In the genomic region with DNA sequence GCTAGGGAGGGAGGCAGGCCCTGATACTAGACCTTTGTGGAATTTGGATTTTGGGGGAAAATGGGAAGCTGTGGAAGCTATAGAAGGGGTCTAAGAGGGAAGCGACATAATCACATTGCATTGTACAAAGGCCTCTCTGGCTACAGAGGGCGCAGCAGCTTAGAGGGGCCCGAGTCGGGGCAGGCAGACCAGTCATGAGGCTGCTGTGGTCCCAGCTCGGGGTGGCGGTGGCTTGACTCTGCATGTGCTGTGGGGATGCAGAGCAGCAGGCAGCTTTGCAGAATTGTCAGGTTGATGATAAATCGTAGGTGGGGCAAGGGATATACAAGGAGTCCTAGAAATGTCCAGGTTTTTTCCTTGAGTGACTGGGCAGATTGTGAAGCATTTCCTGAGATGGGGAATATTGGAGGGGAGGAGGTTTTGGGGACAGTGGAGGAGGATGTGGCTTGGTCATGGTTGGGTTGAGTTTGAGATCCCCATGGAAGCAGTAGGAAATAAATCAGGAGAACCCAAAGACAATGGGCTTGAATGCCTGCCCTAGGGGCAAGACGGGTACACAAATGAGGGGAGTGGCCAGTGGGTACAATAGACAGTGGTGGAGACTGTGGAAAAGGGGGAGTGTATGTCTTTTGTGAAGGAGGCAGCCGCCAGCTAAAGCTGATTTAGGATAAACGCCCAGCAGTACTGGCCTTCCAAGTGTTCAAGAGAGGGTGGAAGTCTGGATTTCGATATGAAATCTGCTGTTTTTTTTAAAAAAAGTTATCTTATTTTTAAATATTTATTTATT, we compare ENCODE assay signal across 30 cellular contexts.
A peak's percentile ranks its signal among the peaks of the same experiment; 100 is the strongest.
DNase-seq lines count a peak whose midpoint lies in the region; ATAC-seq and TF ChIP-seq lines count a peak whose summit lies in the region.
"Had no signal": no experiment of that assay in that cellular context is flagged by ENCODE, and none has a peak within 500 bp of the region (broad histone marks: within the 10 kb centered on the region; RNA-seq: fewer than 3 reads in every experiment).

No MANE protein-coding gene starts in this region.

- intact Hi-C loops in left ventricle myocardium inferior (cut with micrococcal nuclease) (no loop called here), cardiac septum (cut with DNase I) (no loop called here)

- no peak for ATAC-seq in effector memory CD8-positive, alpha-beta T cell (replicated peaks)
- ATAC-seq: left lobe of liver; naive thymus-derived CD4-positive, alpha-beta T cell; psoas muscle; stimulated activated naive B cell treated with anti-CD40 and anti-IgM and Interleukin-4, amounts not matched to agents 10 μg/mL and 1 μg/mL and 100 μg/mL, for 72 hours; T-helper 17 cell had no signal

- H3K9me3 ChIP-seq in left ventricle myocardium inferior (replicated peaks) = peaks cover 4% of the 10 kb centered on the region
- H3K9me3 ChIP-seq: MG63, psoas muscle, upper lobe of left lung had no signal

- DNase-seq in left ventricle myocardium inferior (no peak), cardiac septum (ENCODE audit: low spot score) (no peak), caudate nucleus (lab: John Stamatoyannopoulos, UW) (peak in 1 of 61 donors; percentile 20), mesenteric fat pad (ENCODE audit: low spot score) (peak; percentile 39), endothelial cell (ENCODE audit: low spot score) (no peak)
- no peak for DNase-seq in effector memory CD8-positive, alpha-beta T cell
- DNase-seq in stimulated activated CD4-positive, alpha-beta T cell treated with anti-CD3 and anti-CD28 coated beads, Interleukin-4, amount 100 ng/mL, for 4 hours = no peak
- DNase-seq in activated CD4-positive, CD25-positive, alpha-beta regulatory T cell (lab: John Stamatoyannopoulos, UW) = no peak
- DNase-seq: activated CD4-positive, alpha-beta memory T cell treated with anti-CD3 and anti-CD28 coated beads, Interleukin-2, amount 10 ng/mL, durations not matched to agents 7 days and 5 days; activated CD4-positive, alpha-beta T cell treated with anti-CD3 and anti-CD28 coated beads for 1 hour; activated CD8-positive, alpha-beta memory T cell treated with anti-CD3 and anti-CD28 coated beads, Interleukin-2, amount 50 U/mL, for 4 hours; activated naive CD4-positive, alpha-beta T cell treated with anti-CD3 and anti-CD28 coated beads, Interleukin-2, amount 10 ng/mL, durations not matched to agents 7 days and 5 days; brain microvascular endothelial cell; DMS79 treated with DMSO at 0.1 percent for 48 hours; GF-D8; HFFc6; MG63; naive thymus-derived CD4-positive, alpha-beta T cell; NCI-H1105; NCI-H187; NCI-H2171 treated with DMSO at 0.1 percent for 48 hours; NCI-H510A treated with DMSO at 0.1 percent for 48 hours; stimulated activated naive B cell treated with anti-CD40 and anti-IgM and Interleukin-4, amounts not matched to agents 10 μg/mL and 1 μg/mL and 100 μg/mL, for 72 hours; T-helper 17 cell; upper lobe of left lung had no signal

- H3K4me1 ChIP-seq in left ventricle myocardium inferior = peaks cover 32% of the 10 kb centered on the region

- no peaks in the 10 kb centered on the region for H3K27me3 Mint-ChIP-seq in effector memory CD8-positive, alpha-beta T cell
- peaks cover 4% of the 10 kb centered on the region for H3K27me3 Mint-ChIP-seq in endothelial cell (ENCODE audit: unreplicated experiment)
- H3K27me3 Mint-ChIP-seq: activated CD4-positive, alpha-beta memory T cell treated with anti-CD3 and anti-CD28 coated beads, Interleukin-2, amount 10 ng/mL, durations not matched to agents 7 days and 5 days; naive thymus-derived CD4-positive, alpha-beta T cell; stimulated activated naive B cell treated with anti-CD40 and anti-IgM and Interleukin-4, amounts not matched to agents 10 μg/mL and 1 μg/mL and 100 μg/mL, for 72 hours had no signal

- peak overlapping the region; percentile 59 for H3K4me3 ChIP-seq in left ventricle myocardium inferior
- H3K4me3 ChIP-seq: MG63, psoas muscle, upper lobe of left lung had no signal

- H3K36me3 Mint-ChIP-seq in effector memory CD8-positive, alpha-beta T cell (ENCODE audit: insufficient read depth) = no peaks in the 10 kb centered on the region
- no peaks in the 10 kb centered on the region for H3K36me3 Mint-ChIP-seq in endothelial cell (ENCODE audit: low read depth, unreplicated experiment)
- H3K36me3 Mint-ChIP-seq: activated naive CD4-positive, alpha-beta T cell treated with anti-CD3 and anti-CD28 coated beads, Interleukin-2, amount 10 ng/mL, durations not matched to agents 7 days and 5 days had no signal

- H3K9me3 Mint-ChIP-seq in effector memory CD8-positive, alpha-beta T cell = no peaks in the 10 kb centered on the region
- no peaks in the 10 kb centered on the region for H3K9me3 Mint-ChIP-seq in endothelial cell (ENCODE audit: unreplicated experiment)
- H3K9me3 Mint-ChIP-seq: activated CD4-positive, alpha-beta memory T cell treated with anti-CD3 and anti-CD28 coated beads, Interleukin-2, amount 10 ng/mL, durations not matched to agents 7 days and 5 days; activated naive CD4-positive, alpha-beta T cell treated with anti-CD3 and anti-CD28 coated beads, Interleukin-2, amount 10 ng/mL, durations not matched to agents 7 days and 5 days; activated T-helper 1 cell treated with anti-CD3 and anti-CD28 coated beads, Interleukin-12 subunit alpha, Interleukin-12 subunit beta, Interleukin-2, Interleukin-4 antibody, amounts not matched to agents 30 ng/mL and 10 ng/mL and 1 ng/mL, durations not matched to agents 14 hours and 24 hours and 36 hours; HFFc6; stimulated activated naive B cell treated with anti-CD40 and anti-IgM and Interleukin-4, amounts not matched to agents 10 μg/mL and 1 μg/mL and 100 μg/mL, for 72 hours had no signal

- no peak overlapping the region for H3K4me3 Mint-ChIP-seq in effector memory CD8-positive, alpha-beta T cell
- no peak overlapping the region for H3K4me3 Mint-ChIP-seq in endothelial cell (ENCODE audit: unreplicated experiment)
- H3K4me3 Mint-ChIP-seq: activated CD4-positive, alpha-beta memory T cell treated with anti-CD3 and anti-CD28 coated beads, Interleukin-2, amount 10 ng/mL, durations not matched to agents 7 days and 5 days; activated naive CD4-positive, alpha-beta T cell treated with anti-CD3 and anti-CD28 coated beads, Interleukin-2, amount 10 ng/mL, durations not matched to agents 7 days and 5 days; activated T-helper 1 cell treated with anti-CD3 and anti-CD28 coated beads, Interleukin-12 subunit alpha, Interleukin-12 subunit beta, Interleukin-2, Interleukin-4 antibody, amounts not matched to agents 30 ng/mL and 10 ng/mL and 1 ng/mL, durations not matched to agents 14 hours and 24 hours and 36 hours; HFFc6; naive thymus-derived CD4-positive, alpha-beta T cell; stimulated activated naive B cell treated with anti-CD40 and anti-IgM and Interleukin-4, amounts not matched to agents 10 μg/mL and 1 μg/mL and 100 μg/mL, for 72 hours; T-helper 17 cell had no signal

- peak overlapping the region; percentile 94 for H3K27ac ChIP-seq in left ventricle myocardium inferior (replicated peaks)
- peak overlapping the region; percentile 5 for H3K27ac ChIP-seq in caudate nucleus (ENCODE audit: low read depth, low read length)
- H3K27ac ChIP-seq: brain microvascular endothelial cell, epithelial cell of prostate, KMS-11, psoas muscle, upper lobe of left lung had no signal

- H3K4me1 Mint-ChIP-seq in effector memory CD8-positive, alpha-beta T cell (ENCODE audit: low read depth in 2 of 2) = no peaks in the 10 kb centered on the region
- peaks cover 20% of the 10 kb centered on the region for H3K4me1 Mint-ChIP-seq in endothelial cell (ENCODE audit: unreplicated experiment)
- H3K4me1 Mint-ChIP-seq: activated CD4-positive, alpha-beta memory T cell treated with anti-CD3 and anti-CD28 coated beads, Interleukin-2, amount 10 ng/mL, durations not matched to agents 7 days and 5 days; activated naive CD4-positive, alpha-beta T cell treated with anti-CD3 and anti-CD28 coated beads, Interleukin-2, amount 10 ng/mL, durations not matched to agents 7 days and 5 days; naive thymus-derived CD4-positive, alpha-beta T cell; stimulated activated naive B cell treated with anti-CD40 and anti-IgM and Interleukin-4, amounts not matched to agents 10 μg/mL and 1 μg/mL and 100 μg/mL, for 72 hours had no signal

- no peaks in the 10 kb centered on the region for H3K27me3 ChIP-seq in left ventricle myocardium inferior (ENCODE audit: low read depth)
- H3K27me3 ChIP-seq: brain microvascular endothelial cell, MG63, upper lobe of left lung had no signal

- peak overlapping the region in 1 of 2 donors; percentile 2 for H3K27ac Mint-ChIP-seq in effector memory CD8-positive, alpha-beta T cell
- H3K27ac Mint-ChIP-seq in endothelial cell (ENCODE audit: unreplicated experiment) = no peak overlapping the region
- H3K27ac Mint-ChIP-seq: activated CD4-positive, alpha-beta memory T cell treated with anti-CD3 and anti-CD28 coated beads, Interleukin-2, amount 10 ng/mL, durations not matched to agents 7 days and 5 days; activated naive CD4-positive, alpha-beta T cell treated with anti-CD3 and anti-CD28 coated beads, Interleukin-2, amount 10 ng/mL, durations not matched to agents 7 days and 5 days; activated T-helper 1 cell treated with anti-CD3 and anti-CD28 coated beads, Interleukin-12 subunit alpha, Interleukin-12 subunit beta, Interleukin-2, Interleukin-4 antibody, amounts not matched to agents 30 ng/mL and 10 ng/mL and 1 ng/mL, durations not matched to agents 14 hours and 24 hours and 36 hours; HFFc6; naive thymus-derived CD4-positive, alpha-beta T cell; stimulated activated naive B cell treated with anti-CD40 and anti-IgM and Interleukin-4, amounts not matched to agents 10 μg/mL and 1 μg/mL and 100 μg/mL, for 72 hours; T-helper 17 cell had no signal

- TF ChIP-seq CTCF in left ventricle myocardium inferior (IDR thresholded peaks at IDR 0.05; ENCODE audit: borderline replicate concordance) (no peak), endothelial cell (IDR thresholded peaks at IDR 0.05; ENCODE audit: unreplicated experiment) (no peak)

- H3K36me3 ChIP-seq in left ventricle myocardium inferior = no peaks in the 10 kb centered on the region
- H3K36me3 ChIP-seq: brain microvascular endothelial cell, MG63, upper lobe of left lung had no signal
